Comparison of ENCODE assay signal across 24 cellular contexts in the genomic region with DNA sequence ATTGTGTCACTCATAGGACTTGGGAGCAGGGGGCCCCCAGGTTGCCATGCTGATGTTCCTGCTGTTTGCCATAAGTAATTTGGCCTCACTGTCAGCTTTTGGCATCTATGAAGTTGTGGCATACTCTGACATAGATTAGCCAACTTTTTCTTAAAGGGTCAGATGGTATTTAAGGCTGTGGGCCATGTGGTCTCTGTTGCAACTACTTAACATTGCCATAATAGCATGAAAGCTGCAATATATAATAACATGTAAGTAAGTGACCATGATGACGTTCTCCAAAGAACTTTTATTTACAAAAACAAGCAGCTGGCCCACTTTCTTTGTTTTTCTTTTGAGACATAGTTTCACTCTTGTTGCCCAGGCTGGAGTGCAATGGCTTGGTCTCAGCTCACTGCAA.
"Had no signal": no experiment of that assay in that cellular context is flagged by ENCODE, and none has a peak within 500 bp of the region (broad histone marks: within the 10 kb centered on the region; RNA-seq: fewer than 3 reads in every experiment).

No MANE protein-coding gene starts in this region.

- FAIRE-seq: bronchial epithelial cell, endothelial cell of umbilical vein, islet of Langerhans, TTC549 had no signal

- H3K27me3 ChIP-seq: colonic mucosa, dorsolateral prefrontal cortex, gastroesophageal sphincter, neutrophil, ovary, spleen, upper lobe of left lung had no signal

- H3K4me1 ChIP-seq: prostate gland had no signal

- H3K27ac ChIP-seq: colonic mucosa, dorsolateral prefrontal cortex, gastroesophageal sphincter, neutrophil, ovary, prostate gland, spleen, upper lobe of left lung had no signal

- DNase-seq: activated CD4-positive, alpha-beta T cell treated with anti-CD3 and anti-CD28 coated beads for 1 hour; activated T-cell treated with anti-CD3 and anti-CD28 coated beads, Interleukin-2, amount 50 U/mL, for 1 hour; amniotic stem cell; colonic mucosa; dorsolateral prefrontal cortex; effector memory CD8-positive, alpha-beta T cell; head of caudate nucleus; hypothalamus; left ventricle myocardium superior; mammary epithelial cell; midbrain; natural killer cell; ovary; spleen; stimulated activated CD4-positive, alpha-beta T cell treated with anti-CD3 and anti-CD28 coated beads, Interleukin-4, amount 100 ng/mL, for 1 hour; stimulated activated naive CD4-positive, alpha-beta T cell treated with Interleukin-2 at 50 U/mL for 16 hours; upper lobe of left lung had no signal

- H3K4me3 ChIP-seq: colonic mucosa, dorsolateral prefrontal cortex, gastroesophageal sphincter, ovary, prostate gland, spleen, upper lobe of left lung had no signal

- H3K9me3 ChIP-seq: colonic mucosa, gastroesophageal sphincter, neutrophil, ovary, prostate gland, spleen, upper lobe of left lung had no signal

- H3K36me3 ChIP-seq: colonic mucosa, ovary had no signal
